Comparison of ENCODE assay signal across 20 cellular contexts in genomic region chr2:186105016-186105415, GRCh38.
"Had no signal": no experiment of that assay in that cellular context is flagged by ENCODE, and none has a peak within 500 bp of the region (broad histone marks: within the 10 kb centered on the region; RNA-seq: fewer than 3 reads in every experiment).

No MANE protein-coding gene starts in this region.

- H3K4me1 Mint-ChIP-seq: stimulated activated effector memory CD8-positive, alpha-beta T cell treated with anti-CD3 and anti-CD28 coated beads, Interleukin-12 subunit alpha, Interleukin-12 subunit beta, amount 100 ng/mL, for 72 hours had no signal

- H3K36me3 Mint-ChIP-seq: stimulated activated effector memory CD8-positive, alpha-beta T cell treated with anti-CD3 and anti-CD28 coated beads, Interleukin-12 subunit alpha, Interleukin-12 subunit beta, amount 100 ng/mL, for 72 hours; type B pancreatic cell had no signal

- H3K27me3 ChIP-seq: adrenal gland, cardiac muscle cell, esophagus muscularis mucosa, ovary, testis had no signal

- H3K4me3 ChIP-seq: adrenal gland, cardiac muscle cell, esophagus muscularis mucosa, ovary, testis had no signal

- H3K9me3 Mint-ChIP-seq: activated naive CD4-positive, alpha-beta T cell treated with anti-CD3 and anti-CD28 coated beads, Interleukin-2, amount 50 U/mL, for 24 hours; endodermal cell; T-helper 1 cell treated with Interleukin-12 subunit alpha and Interleukin-12 subunit beta and Interleukin-4 antibody, amounts not matched to agents 30 μg/mL and 1 μg/mL, for 36 hours; type B pancreatic cell had no signal

- DNase-seq: activated CD4-positive, alpha-beta T cell treated with anti-CD3 and anti-CD28 coated beads for 1 hour; activated CD8-positive, alpha-beta memory T cell treated with anti-CD3 and anti-CD28 coated beads for 24 hours; activated CD8-positive, alpha-beta memory T cell treated with anti-CD3 and anti-CD28 coated beads, Interleukin-2, amount 50 U/mL, for 48 hours; activated effector memory CD4-positive, alpha-beta T cell treated with anti-CD3 and anti-CD28 coated beads, Interleukin-2, amount 50 U/mL, for 16 hours; activated T-cell treated with anti-CD3 and anti-CD28 coated beads, Interleukin-2, amount 50 U/mL, for 48 hours; adrenal gland; endodermal cell; mesendoderm; naive thymus-derived CD4-positive, alpha-beta T cell; ovary; stimulated activated CD4-positive, alpha-beta T cell treated with anti-CD3 and anti-CD28 coated beads, Interleukin-4, amount 100 ng/mL, for 24 hours; testis; WERI-Rb-1 had no signal

- H3K4me1 ChIP-seq: testis had no signal

- ATAC-seq: naive thymus-derived CD4-positive, alpha-beta T cell; sciatic nerve; stimulated activated effector memory CD8-positive, alpha-beta T cell treated with anti-CD3 and anti-CD28 coated beads, Interleukin-12 subunit alpha, Interleukin-12 subunit beta, amount 100 ng/mL, for 72 hours had no signal

- H3K27ac Mint-ChIP-seq: activated naive CD4-positive, alpha-beta T cell treated with anti-CD3 and anti-CD28 coated beads, Interleukin-2, amount 50 U/mL, for 24 hours; endodermal cell; naive thymus-derived CD4-positive, alpha-beta T cell; stimulated activated effector memory CD8-positive, alpha-beta T cell treated with anti-CD3 and anti-CD28 coated beads, Interleukin-12 subunit alpha, Interleukin-12 subunit beta, amount 100 ng/mL, for 72 hours; T-helper 1 cell treated with Interleukin-12 subunit alpha and Interleukin-12 subunit beta and Interleukin-4 antibody, amounts not matched to agents 30 μg/mL and 1 μg/mL, for 36 hours; type B pancreatic cell had no signal

- H3K27ac ChIP-seq: adrenal gland, cardiac muscle cell, esophagus muscularis mucosa, ovary, testis, WERI-Rb-1 had no signal

- H3K36me3 ChIP-seq: adrenal gland, cardiac muscle cell, esophagus muscularis mucosa, ovary, WERI-Rb-1 had no signal

- H3K4me3 Mint-ChIP-seq: activated naive CD4-positive, alpha-beta T cell treated with anti-CD3 and anti-CD28 coated beads, Interleukin-2, amount 50 U/mL, for 24 hours; endodermal cell; naive thymus-derived CD4-positive, alpha-beta T cell; stimulated activated effector memory CD8-positive, alpha-beta T cell treated with anti-CD3 and anti-CD28 coated beads, Interleukin-12 subunit alpha, Interleukin-12 subunit beta, amount 100 ng/mL, for 72 hours; T-helper 1 cell treated with Interleukin-12 subunit alpha and Interleukin-12 subunit beta and Interleukin-4 antibody, amounts not matched to agents 30 μg/mL and 1 μg/mL, for 36 hours; type B pancreatic cell had no signal

- H3K9me3 ChIP-seq: adrenal gland, esophagus muscularis mucosa, ovary, testis had no signal

- H3K27me3 Mint-ChIP-seq: activated naive CD4-positive, alpha-beta T cell treated with anti-CD3 and anti-CD28 coated beads, Interleukin-2, amount 50 U/mL, for 24 hours; naive thymus-derived CD4-positive, alpha-beta T cell; type B pancreatic cell had no signal
